Comparison of ENCODE assay signal across 4 cellular contexts in genomic region chr20:44407402-44408184, GRCh38.
TF ChIP-seq lines count a peak whose summit lies in the region.

No MANE protein-coding gene starts in this region.

TF ChIP-seq in Ishikawa, 13 proteins besides CTCF, POLR2A, EP300 and RAD21:
- TF ChIP-seq USF1 (IDR thresholded peaks at IDR 0.05) (0 out of 2 replicates have a peak, but pooled peaks have one; percentile 5), TEAD4 (IDR thresholded peaks at IDR 0.05) (no peak), MAX (IDR thresholded peaks at IDR 0.05) (no peak), ZBTB7A (IDR thresholded peaks at IDR 0.05; ENCODE audit: low read depth) (no peak), CREB1 (IDR thresholded peaks at IDR 0.05; ENCODE audit: low read depth) (no peak), EGR1 (IDR thresholded peaks at IDR 0.05) (no peak), FOXM1 (IDR thresholded peaks at IDR 0.05; ENCODE audit: borderline replicate concordance, low read depth) (no peak), TAF1 (IDR thresholded peaks at IDR 0.05; ENCODE audit: low read depth) (0 out of 2 replicates have a peak, but pooled peaks have one; percentile 34)
TF ChIP-seq in Ishikawa: peak in this region for 2.

TF ChIP-seq in K562, 482 proteins besides CTCF, POLR2A, EP300 and RAD21 (continues in another document):
- 0 out of 2 replicates have a peak, but pooled peaks have one; percentile 56 for TF ChIP-seq FOXJ2 (tag; IDR thresholded peaks at IDR 0.05)
- TF ChIP-seq VEZF1 (CRISPR knock-in tag; IDR thresholded peaks at IDR 0.05): peak; percentile 63
- TF ChIP-seq NR3C1 (CRISPR knock-in tag; IDR thresholded peaks at IDR 0.05): no peak
- no peak for TF ChIP-seq ETS1 (conservative IDR thresholded peaks at IDR 0.05; ENCODE audit: control insufficient read depth, low read depth, low read length)
- TF ChIP-seq CTBP1 (IDR thresholded peaks at IDR 0.05; ENCODE audit: borderline replicate concordance): 0 out of 2 replicates have a peak, but pooled peaks have one; percentile 44
- TF ChIP-seq MIER1 (IDR thresholded peaks at IDR 0.05; ENCODE audit: low read depth): no peak
- peak; percentile 63 for TF ChIP-seq GATA2 (CRISPR knock-in tag; IDR thresholded peaks at IDR 0.05)
- TF ChIP-seq MCM3 (IDR thresholded peaks at IDR 0.05): no peak
- 0 out of 4 replicates have a peak, but pooled peaks have one; percentile 28 to 37 for TF ChIP-seq MAZ (CRISPR knock-in tag; conservative IDR thresholded peaks at IDR 0.05 in 1 of 2, IDR thresholded peaks at IDR 0.05 in 1 of 2)
- TF ChIP-seq NR2C1 (IDR thresholded peaks at IDR 0.05): no peak
- no peak for TF ChIP-seq NR2C1 (tag; IDR thresholded peaks at IDR 0.05)
- no peak for TF ChIP-seq ZNF311 (CRISPR knock-in tag; IDR thresholded peaks at IDR 0.05)
- no peak for TF ChIP-seq NR2C2 (CRISPR knock-in tag; IDR thresholded peaks at IDR 0.05)
- TF ChIP-seq NR2C2 (tag; IDR thresholded peaks at IDR 0.05): peak; percentile 71; the same call in 1 of the 2 replicates
- TF ChIP-seq TOE1 (IDR thresholded peaks at IDR 0.05; ENCODE audit: borderline replicate concordance): peak; percentile 88
- no peak for TF ChIP-seq TOE1 (CRISPR knock-in tag; IDR thresholded peaks at IDR 0.05; ENCODE audit: borderline replicate concordance, low read depth)
- TF ChIP-seq SNIP1 (IDR thresholded peaks at IDR 0.05; ENCODE audit: low read depth): no peak
- TF ChIP-seq ARID3B (CRISPR knock-in tag; IDR thresholded peaks at IDR 0.05; ENCODE audit: borderline replicate concordance): no peak
- no peak for TF ChIP-seq ZNF354B (CRISPR knock-in tag; IDR thresholded peaks at IDR 0.05)
- TF ChIP-seq PHB (CRISPR knock-in tag; IDR thresholded peaks at IDR 0.05): no peak
- TF ChIP-seq SNRNP70 (optimal IDR thresholded peaks at IDR 0.05; ENCODE audit: low read depth, low read length): no peak
- TF ChIP-seq ZFX (CRISPR knock-in tag; IDR thresholded peaks at IDR 0.05): no peak

TF ChIP-seq in liver, 16 proteins besides CTCF, POLR2A, EP300 and RAD21:
- TF ChIP-seq ATF3 (IDR thresholded peaks at IDR 0.05) (no peak), FOXA1 (IDR thresholded peaks at IDR 0.05) (no peak), EGR1 (IDR thresholded peaks at IDR 0.05; ENCODE audit: low read depth in 2 of 2) (no peak), YY1 (IDR thresholded peaks at IDR 0.05) (no peak), JUND (IDR thresholded peaks at IDR 0.05) (no peak), TAF1 (conservative IDR thresholded peaks at IDR 0.05) (no peak), MAX (IDR thresholded peaks at IDR 0.05) (no peak), REST (IDR thresholded peaks at IDR 0.05) (no peak), SP1 (IDR thresholded peaks at IDR 0.05) (no peak), ZBTB33 (IDR thresholded peaks at IDR 0.05) (no peak), HNF4A (conservative IDR thresholded peaks at IDR 0.05) (no peak), NR2F2 (IDR thresholded peaks at IDR 0.05) (no peak)

TF ChIP-seq in GM23338, 12 proteins besides CTCF, POLR2A, EP300 and RAD21:
- TF ChIP-seq STAT1 (IDR thresholded peaks at IDR 0.05; ENCODE audit: unreplicated experiment): no peak
- TF ChIP-seq POLR2AphosphoS5 (IDR thresholded peaks at IDR 0.05; ENCODE audit: low read depth): no peak
- TF ChIP-seq NANOG (IDR thresholded peaks at IDR 0.05; ENCODE audit: borderline replicate concordance): no peak
- no peak for TF ChIP-seq ZNF114 (CRISPR knock-in tag; IDR thresholded peaks at IDR 0.05)
- no peak for TF ChIP-seq EZH2phosphoT487 (IDR thresholded peaks at IDR 0.05; ENCODE audit: unreplicated experiment)
- no peak for TF ChIP-seq ZNF331 (CRISPR knock-in tag; IDR thresholded peaks at IDR 0.05; ENCODE audit: low read depth)
- no peak for TF ChIP-seq JUNB (IDR thresholded peaks at IDR 0.05; ENCODE audit: unreplicated experiment)
- TF ChIP-seq ETS1 (IDR thresholded peaks at IDR 0.05): no peak
- TF ChIP-seq REST (IDR thresholded peaks at IDR 0.05; ENCODE audit: unreplicated experiment): no peak
- no peak for TF ChIP-seq ZNF462 (CRISPR knock-in tag; IDR thresholded peaks at IDR 0.05)
